Comparison of ENCODE assay signal across 18 cellular contexts in the genomic region with DNA sequence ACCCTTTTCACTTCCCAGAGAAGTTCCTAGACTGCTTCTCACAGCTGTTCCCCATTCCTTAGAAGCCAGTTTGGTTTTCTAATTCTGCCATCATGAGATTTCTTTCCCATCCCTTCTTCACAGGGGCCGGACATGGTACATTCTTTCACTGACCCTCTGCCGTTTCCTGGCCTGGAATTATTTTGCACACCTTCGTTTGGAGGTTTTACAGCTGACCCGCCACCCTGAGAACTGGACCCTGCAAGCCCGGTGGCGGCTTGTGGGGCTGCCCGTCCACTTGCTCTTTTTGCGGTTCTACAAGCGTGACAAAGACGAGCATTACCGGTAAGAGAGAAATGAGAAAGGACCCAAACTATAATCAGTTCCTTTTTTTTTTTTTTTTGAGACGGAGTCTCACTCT. TPM values are rescaled to one million over a fixed set of nuclear protein-coding genes. Genes with fewer than 3 reads are reported as not detected.
DNase-seq lines count a peak whose midpoint lies in the region; ATAC-seq, FAIRE-seq and TF ChIP-seq lines count a peak whose summit lies in the region.
"Had no signal": no experiment of that assay in that cellular context is flagged by ENCODE, and none has a peak within 500 bp of the region (broad histone marks: within the 10 kb centered on the region; RNA-seq: fewer than 3 reads in every experiment).

No MANE protein-coding gene starts in this region.

- no peaks in the 10 kb centered on the region for H3K9me1 ChIP-seq in K562 (ENCODE audit: control insufficient read depth, insufficient read depth, low read length)

- H2AFZ ChIP-seq in K562 (ENCODE audit: low read depth, low read length) = no peak overlapping the region
- H2AFZ ChIP-seq: GM23338 had no signal

- peak overlapping the region; percentile 17 for H3K27ac Mint-ChIP-seq in activated T-cell treated with anti-CD3 and anti-CD28 coated beads, Interleukin-2, amount 50 U/mL, for 24 hours
- peak overlapping the region in 2 of 3 donors; percentile 76 to 83 for H3K27ac Mint-ChIP-seq in IgD-negative memory B cell
- H3K27ac Mint-ChIP-seq in stimulated activated effector memory CD8-positive, alpha-beta T cell treated with anti-CD3 and anti-CD28 coated beads, Interleukin-12 subunit alpha, Interleukin-12 subunit beta, amount 100 ng/mL, for 72 hours = peak overlapping the region; percentile 32
- no peak overlapping the region for H3K27ac Mint-ChIP-seq in nephron progenitor cell
- H3K27ac Mint-ChIP-seq: GM23338 had no signal

- no peak overlapping the region for H3K9ac ChIP-seq in K562 (ENCODE audit: insufficient read depth in 1 of 2, low read depth in 2 of 2, low read length in 2 of 2)

- no peaks in the 10 kb centered on the region for H3K9me3 ChIP-seq in K562 (replicated peaks; ENCODE audit: control insufficient read depth, insufficient read depth, low read depth, low read length)
- H3K9me3 ChIP-seq: Peyer's patch had no signal

- no peaks in the 10 kb centered on the region for H4K20me1 ChIP-seq in K562 (replicated peaks; ENCODE audit: control insufficient read depth, insufficient read depth, low read length)

- POLR2A ChIA-PET in K562 (lab: Yijun Ruan, JAX) = interaction anchor here (1.0 to 4.4 kb wide), 6 partner anchors 8 to 80 kb away, joined by 3 to 17 read pairs (median 6); a partner anchor contains a TSS

- TF ChIP-seq CTCF in K562 (IDR thresholded peaks at IDR 0.05 in 2 of 3, conservative IDR thresholded peaks at IDR 0.05 in 1 of 3; ENCODE audit: insufficient read depth in 2 of 3, low read depth in 1 of 3, low read length in 3 of 3) (no peak), nephron progenitor cell (IDR thresholded peaks at IDR 0.05) (no peak)

- H3K79me2 ChIP-seq in K562 (ENCODE audit: control insufficient read depth, insufficient read depth, low read length) = peaks cover 36% of the 10 kb centered on the region

- H3K4me1 Mint-ChIP-seq in activated T-cell treated with anti-CD3 and anti-CD28 coated beads, Interleukin-2, amount 50 U/mL, for 24 hours (ENCODE audit: low read depth) = peaks cover 23% of the 10 kb centered on the region
- H3K4me1 Mint-ChIP-seq in IgD-negative memory B cell = peaks cover 7 to 13% (median 13%) of the 10 kb centered on the region in 3 donors
- H3K4me1 Mint-ChIP-seq in stimulated activated effector memory CD8-positive, alpha-beta T cell treated with anti-CD3 and anti-CD28 coated beads, Interleukin-12 subunit alpha, Interleukin-12 subunit beta, amount 100 ng/mL, for 72 hours = peaks cover 11% of the 10 kb centered on the region
- H3K4me1 Mint-ChIP-seq in nephron progenitor cell = peaks cover 19% of the 10 kb centered on the region

- H3K4me1 ChIP-seq in K562 (replicated peaks in 1 of 2; ENCODE audit: control insufficient read depth in 2 of 2, insufficient read depth in 2 of 2, low read length in 2 of 2) = peaks cover 7 to 24% of the 10 kb centered on the region in 2 experiments

- DNase-seq in activated T-cell treated with anti-CD3 and anti-CD28 coated beads, Interleukin-2, amount 50 U/mL, for 24 hours = no peak
- DNase-seq in activated T-cell treated with anti-CD3 and anti-CD28 coated beads for 4 hours = no peak
- DNase-seq in K562 (ENCODE audit: extremely low read depth in 1 of 4, low spot score in 3 of 4) = no peak
- DNase-seq in stimulated activated effector memory CD8-positive, alpha-beta T cell treated with anti-CD3 and anti-CD28 coated beads, Interleukin-12 subunit alpha, Interleukin-12 subunit beta, amount 100 ng/mL, for 72 hours (ENCODE audit: low spot score in 2 of 2) = no peak
- DNase-seq in posterior cingulate gyrus = no peak
- DNase-seq in nephron progenitor cell = no peak
- no peak for DNase-seq in NCI-H774 (lab: John Stamatoyannopoulos, UW)
- DNase-seq: C1 segment of cervical spinal cord, DMS 273 treated with DMSO at 0.1 percent for 48 hours, GDM1, NCI-H1092 treated with DMSO at 0.1 percent for 48 hours, NCI-H524, Peyer's patch, Right ventricle myocardium superior had no signal

- TF ChIP-seq POLR2A in K562 (conservative IDR thresholded peaks at IDR 0.05) = peak; percentile 2; the same call in 1 of the 2 replicates

- no peaks in the 10 kb centered on the region for H3K27me3 ChIP-seq in K562 (ENCODE audit: control insufficient read depth in 2 of 2, insufficient read depth in 2 of 2, low read length in 2 of 2)
- H3K27me3 ChIP-seq: Peyer's patch had no signal

- WGBS in K562 (ENCODE audit: insufficient coverage, low coverage, missing lambda C conversion rate) = 94% methylated on average over 11 of the region's 12 CpGs

- H3K36me3 Mint-ChIP-seq in activated T-cell treated with anti-CD3 and anti-CD28 coated beads, Interleukin-2, amount 50 U/mL, for 24 hours (ENCODE audit: low read depth) = peaks cover 81% of the 10 kb centered on the region
- no peaks in the 10 kb centered on the region for H3K36me3 Mint-ChIP-seq in IgD-negative memory B cell
- H3K36me3 Mint-ChIP-seq in stimulated activated effector memory CD8-positive, alpha-beta T cell treated with anti-CD3 and anti-CD28 coated beads, Interleukin-12 subunit alpha, Interleukin-12 subunit beta, amount 100 ng/mL, for 72 hours = peaks cover 79% of the 10 kb centered on the region
- H3K36me3 Mint-ChIP-seq in nephron progenitor cell (ENCODE audit: low read depth) = peaks cover 42% of the 10 kb centered on the region

- no peak overlapping the region for H3K4me3 Mint-ChIP-seq in activated T-cell treated with anti-CD3 and anti-CD28 coated beads, Interleukin-2, amount 50 U/mL, for 24 hours
- peak overlapping the region in 1 of 4 donors; percentile 70 for H3K4me3 Mint-ChIP-seq in IgD-negative memory B cell
- H3K4me3 Mint-ChIP-seq in stimulated activated effector memory CD8-positive, alpha-beta T cell treated with anti-CD3 and anti-CD28 coated beads, Interleukin-12 subunit alpha, Interleukin-12 subunit beta, amount 100 ng/mL, for 72 hours = no peak overlapping the region
- H3K4me3 Mint-ChIP-seq in nephron progenitor cell = no peak overlapping the region
- H3K4me3 Mint-ChIP-seq: GM23338 had no signal

- H3K9me3 Mint-ChIP-seq in activated T-cell treated with anti-CD3 and anti-CD28 coated beads, Interleukin-2, amount 50 U/mL, for 24 hours = no peaks in the 10 kb centered on the region
- no peaks in the 10 kb centered on the region for H3K9me3 Mint-ChIP-seq in IgD-negative memory B cell
- H3K9me3 Mint-ChIP-seq in stimulated activated effector memory CD8-positive, alpha-beta T cell treated with anti-CD3 and anti-CD28 coated beads, Interleukin-12 subunit alpha, Interleukin-12 subunit beta, amount 100 ng/mL, for 72 hours = no peaks in the 10 kb centered on the region
- no peaks in the 10 kb centered on the region for H3K9me3 Mint-ChIP-seq in nephron progenitor cell
- H3K9me3 Mint-ChIP-seq: GM23338 had no signal

- no peak for ATAC-seq in K562
- ATAC-seq in stimulated activated effector memory CD8-positive, alpha-beta T cell treated with anti-CD3 and anti-CD28 coated beads, Interleukin-12 subunit alpha, Interleukin-12 subunit beta, amount 100 ng/mL, for 72 hours = no peak
- ATAC-seq: GM12878, GM23338 had no signal

- TF ChIP-seq EP300 in K562 (IDR thresholded peaks at IDR 0.05; ENCODE audit: low read length) = no peak

- in situ Hi-C loops in K562 (cut with MboI) = no loop called here

- peaks cover 67% of the 10 kb centered on the region for H3K36me3 ChIP-seq in K562 (ENCODE audit: control insufficient read depth, insufficient read depth, low read length)

- no peaks in the 10 kb centered on the region for H3K27me3 Mint-ChIP-seq in activated T-cell treated with anti-CD3 and anti-CD28 coated beads, Interleukin-2, amount 50 U/mL, for 24 hours
- H3K27me3 Mint-ChIP-seq in IgD-negative memory B cell = no peaks in the 10 kb centered on the region
- H3K27me3 Mint-ChIP-seq in nephron progenitor cell (ENCODE audit: low read depth, poor library complexity) = no peaks in the 10 kb centered on the region

- no peak for TF ChIP-seq RAD21 in K562 (CRISPR knock-in tag; conservative IDR thresholded peaks at IDR 0.05 in 1 of 2, IDR thresholded peaks at IDR 0.05 in 1 of 2)

- H3K4me2 ChIP-seq in K562 (ENCODE audit: insufficient read depth, low read length) = no peak overlapping the region
- H3K4me2 ChIP-seq: GM23338 had no signal

- H3K27ac ChIP-seq in K562 (ENCODE audit: extremely low read depth, low read depth, low read length) = no peak overlapping the region
- H3K27ac ChIP-seq: Peyer's patch had no signal

- no peak overlapping the region for H3K4me3 ChIP-seq in K562
- H3K4me3 ChIP-seq: GM12878, GM23338, Peyer's patch had no signal

- intact Hi-C loops in K562 (cut with micrococcal nuclease) = no loop called here
- intact Hi-C loops in posterior cingulate gyrus (cut with DNase I) = no loop called here

- no peak for FAIRE-seq in K562 (lab: Jason Lieb, UNC)
- FAIRE-seq: A204.1, GM12878 had no signal

- CTCF ChIA-PET in K562 (lab: Yijun Ruan, JAX; ENCODE audit: low intra/inter-chr PET ratio) = interaction anchor here (0.6 kb wide), 1 partner anchor 70 kb away, joined by 3 read pairs; no protein-coding TSS in a partner anchor

- BruUV-seq in K562 (replicated peaks; lab: Mats Ljungman, UMichigan) = no TSS peak

RNA-seq across cellular contexts. Expression of a gene that starts 4.2 kb away (rescaled TPM):
- polyA plus RNA-seq in IgD-negative memory B cell = 26.9 TPM
- 52.8 and 100 TPM in 2 replicates for total RNA-seq in K562 (2011; cell fraction: chromatin; rRNA removed; ENCODE audit: low replicate concordance)
- 71.3 and 77.0 TPM in 2 replicates for total RNA-seq in K562 (2011; cell fraction: nucleolus; rRNA removed)
- 61.3 and 61.8 TPM in 2 replicates for total RNA-seq in K562 (2011; cell fraction: nucleoplasm; rRNA removed)
- 16.9 and 26.8 TPM in 2 replicates for total RNA-seq in K562 (2014; rRNA removed)
- total RNA-seq in K562 (2014; rRNA removed; fragmentation: Illumina TruSeq; extraction: Trizol) = 14.1 and 14.5 TPM in 2 replicates
- total RNA-seq in K562 (2015; rRNA removed; fragmentation: Illumina TruSeq; extraction: Trizol) = 15.6 and 19.0 TPM in 2 replicates
- 55.0 and 63.1 TPM in 2 replicates for total RNA-seq in K562 (2021)
- polyA plus RNA-seq in K562 (2011; rRNA removed) = 16.2 and 35.4 TPM in 2 replicates
- polyA plus RNA-seq in K562 (2011; cell fraction: cytosol; rRNA removed) = 35.9 and 43.4 TPM in 2 replicates
- polyA plus RNA-seq in K562 (2011; cell fraction: nucleus; rRNA removed) = 124 and 164 TPM in 2 replicates
- 46.4 and 46.8 TPM in 2 replicates for polyA plus RNA-seq in K562 (2012)
- 50.3 and 54.6 TPM in 2 replicates for polyA plus RNA-seq in K562 (2014; fragmentation: Illumina TruSeq; extraction: Trizol)
- polyA plus RNA-seq in K562 (2014; fragmentation: Nextera tagmentation; extraction: Ambion mirVana) = 10 to 100 TPM; 18.4 to 18.5 TPM
- 34.7 and 43.6 TPM in 2 replicates for polyA plus RNA-seq in K562 (2014; rRNA removed)
- 15.3 and 18.6 TPM in 2 replicates for polyA minus RNA-seq in K562 (2011; rRNA and poly(A)+ RNA removed)
- polyA minus RNA-seq in K562 (2011; cell fraction: cytosol; rRNA and poly(A)+ RNA removed) = 17.3 and 23.6 TPM in 2 replicates
- 16.6 and 27.5 TPM in 2 replicates for polyA minus RNA-seq in K562 (2011; cell fraction: nucleus; rRNA and poly(A)+ RNA removed)

RNA-seq across cellular contexts. Expression of a gene that starts 21.7 kb away (rescaled TPM):
- polyA plus RNA-seq in IgD-negative memory B cell (21.6 TPM), K562 (2011; rRNA removed) (41.5 and 57.4 TPM in 2 replicates), K562 (2014; fragmentation: Illumina TruSeq; extraction: Trizol) (65.1 and 66.1 TPM in 2 replicates), K562 (2014; fragmentation: Nextera tagmentation; extraction: Ambion mirVana) (10 to 100 TPM; 14.6 to 15.3 TPM), K562 (2014; rRNA removed) (47.9 and 57.3 TPM in 2 replicates)
- total RNA-seq in K562 (2011; cell fraction: chromatin; rRNA removed; ENCODE audit: low replicate concordance) = 69.6 and 100 TPM in 2 replicates
- 41.3 and 50.9 TPM in 2 replicates for total RNA-seq in K562 (2011; cell fraction: nucleolus; rRNA removed)
- total RNA-seq in K562 (2011; cell fraction: nucleoplasm; rRNA removed) = 46.3 and 50.5 TPM in 2 replicates
- total RNA-seq in K562 (2014; rRNA removed) (57.7 and 62.8 TPM in 2 replicates), K562 (2014; rRNA removed; fragmentation: Illumina TruSeq; extraction: Trizol) (45.2 and 45.3 TPM in 2 replicates), K562 (2015; rRNA removed; fragmentation: Illumina TruSeq; extraction: Trizol) (60.2 and 65.1 TPM in 2 replicates), K562 (2021) (42.7 and 47.5 TPM in 2 replicates)
- polyA plus RNA-seq in K562 (2011; cell fraction: cytosol; rRNA removed) = 62.7 and 65.3 TPM in 2 replicates
- polyA plus RNA-seq in K562 (2011; cell fraction: nucleus; rRNA removed) = 100 and 114 TPM in 2 replicates
- polyA plus RNA-seq in K562 (2012) = 48.1 and 50.2 TPM in 2 replicates
- 49.1 and 53.6 TPM in 2 replicates for polyA minus RNA-seq in K562 (2011; rRNA and poly(A)+ RNA removed)
- 26.4 and 32.0 TPM in 2 replicates for polyA minus RNA-seq in K562 (2011; cell fraction: cytosol; rRNA and poly(A)+ RNA removed)
- polyA minus RNA-seq in K562 (2011; cell fraction: nucleus; rRNA and poly(A)+ RNA removed) = 14.5 and 24.5 TPM in 2 replicates

RNA-seq across cellular contexts. Expression of a gene that starts 24.5 kb away (rescaled TPM):
- polyA plus RNA-seq in IgD-negative memory B cell (2.0 TPM), K562 (2011; rRNA removed) (4.2 and 7.4 TPM in 2 replicates), K562 (2014; fragmentation: Illumina TruSeq; extraction: Trizol) (4.3 and 5.8 TPM in 2 replicates), K562 (2014; fragmentation: Nextera tagmentation; extraction: Ambion mirVana) (under 1 TPM; 0.65 to 0.71 TPM), K562 (2014; rRNA removed) (4.9 and 5.1 TPM in 2 replicates)
- 24.6 and 28.0 TPM in 2 replicates for total RNA-seq in K562 (2011; cell fraction: chromatin; rRNA removed; ENCODE audit: low replicate concordance)
- 10.2 and 12.0 TPM in 2 replicates for total RNA-seq in K562 (2011; cell fraction: nucleolus; rRNA removed)
- 21.6 and 43.5 TPM in 2 replicates for total RNA-seq in K562 (2011; cell fraction: nucleoplasm; rRNA removed)
- total RNA-seq in K562 (2014; rRNA removed) (1.00 and 2.9 TPM in 2 replicates), K562 (2014; rRNA removed; fragmentation: Illumina TruSeq; extraction: Trizol) (1.5 and 1.7 TPM in 2 replicates), K562 (2015; rRNA removed; fragmentation: Illumina TruSeq; extraction: Trizol) (1.6 and 1.7 TPM in 2 replicates), K562 (2021) (3.7 and 4.1 TPM in 2 replicates)
- polyA plus RNA-seq in K562 (2011; cell fraction: cytosol; rRNA removed) = 4.0 and 6.1 TPM in 2 replicates
- polyA plus RNA-seq in K562 (2011; cell fraction: nucleus; rRNA removed) = 38.2 and 41.0 TPM in 2 replicates
- 4.5 and 6.2 TPM in 2 replicates for polyA plus RNA-seq in K562 (2012)
- 3.3 and 3.9 TPM in 2 replicates for polyA minus RNA-seq in K562 (2011; rRNA and poly(A)+ RNA removed)
- 1.5 and 2.3 TPM in 2 replicates for polyA minus RNA-seq in K562 (2011; cell fraction: cytosol; rRNA and poly(A)+ RNA removed)
- 4.8 and 7.0 TPM in 2 replicates for polyA minus RNA-seq in K562 (2011; cell fraction: nucleus; rRNA and poly(A)+ RNA removed)

RNA-seq across cellular contexts. Expression of a gene that starts 33.5 kb away (rescaled TPM):
- polyA plus RNA-seq in IgD-negative memory B cell = 146 TPM
- 34.1 and 72.7 TPM in 2 replicates for total RNA-seq in K562 (2011; cell fraction: chromatin; rRNA removed; ENCODE audit: low replicate concordance)
- total RNA-seq in K562 (2011; cell fraction: nucleolus; rRNA removed) = 57.9 and 58.4 TPM in 2 replicates
- total RNA-seq in K562 (2011; cell fraction: nucleoplasm; rRNA removed) = 49.2 and 50.2 TPM in 2 replicates
- total RNA-seq in K562 (2014; rRNA removed) = 134 and 143 TPM in 2 replicates
- 159 TPM in 2 replicates for total RNA-seq in K562 (2014; rRNA removed; fragmentation: Illumina TruSeq; extraction: Trizol)
- 144 and 146 TPM in 2 replicates for total RNA-seq in K562 (2015; rRNA removed; fragmentation: Illumina TruSeq; extraction: Trizol)
- total RNA-seq in K562 (2021) = 125 and 132 TPM in 2 replicates
- 177 and 178 TPM in 2 replicates for polyA plus RNA-seq in K562 (2011; rRNA removed)
- polyA plus RNA-seq in K562 (2011; cell fraction: cytosol; rRNA removed) = 261 and 277 TPM in 2 replicates
- 41.8 and 46.9 TPM in 2 replicates for polyA plus RNA-seq in K562 (2011; cell fraction: nucleus; rRNA removed)
- 141 and 165 TPM in 2 replicates for polyA plus RNA-seq in K562 (2012)
- polyA plus RNA-seq in K562 (2014; fragmentation: Illumina TruSeq; extraction: Trizol) = 285 and 292 TPM in 2 replicates
- polyA plus RNA-seq in K562 (2014; fragmentation: Nextera tagmentation; extraction: Ambion mirVana) = 100 to 1,000 TPM; 331 to 383 TPM
- polyA plus RNA-seq in K562 (2014; rRNA removed) = 180 and 270 TPM in 2 replicates
- polyA minus RNA-seq in K562 (2011; rRNA and poly(A)+ RNA removed) = 121 and 136 TPM in 2 replicates
- polyA minus RNA-seq in K562 (2011; cell fraction: cytosol; rRNA and poly(A)+ RNA removed) = 91.8 and 121 TPM in 2 replicates
- polyA minus RNA-seq in K562 (2011; cell fraction: nucleus; rRNA and poly(A)+ RNA removed) = 25.8 and 35.7 TPM in 2 replicates

RNA-seq across cellular contexts. Expression of a gene that starts 34.1 kb away (rescaled TPM):
- 28.0 TPM for polyA plus RNA-seq in IgD-negative memory B cell
- 194 and 283 TPM in 2 replicates for total RNA-seq in K562 (2011; cell fraction: chromatin; rRNA removed; ENCODE audit: low replicate concordance)
- 176 and 243 TPM in 2 replicates for total RNA-seq in K562 (2011; cell fraction: nucleolus; rRNA removed)
- 172 and 194 TPM in 2 replicates for total RNA-seq in K562 (2011; cell fraction: nucleoplasm; rRNA removed)
- total RNA-seq in K562 (2014; rRNA removed) = 32.6 and 60.5 TPM in 2 replicates
- total RNA-seq in K562 (2014; rRNA removed; fragmentation: Illumina TruSeq; extraction: Trizol) = 49.7 TPM in 2 replicates
- 39.9 and 49.9 TPM in 2 replicates for total RNA-seq in K562 (2015; rRNA removed; fragmentation: Illumina TruSeq; extraction: Trizol)
- total RNA-seq in K562 (2021) = 65.5 and 69.9 TPM in 2 replicates
- 19.4 and 28.1 TPM in 2 replicates for polyA plus RNA-seq in K562 (2011; rRNA removed)
- 14.0 and 15.3 TPM in 2 replicates for polyA plus RNA-seq in K562 (2011; cell fraction: cytosol; rRNA removed)
- polyA plus RNA-seq in K562 (2011; cell fraction: nucleus; rRNA removed) = 79.8 and 95.1 TPM in 2 replicates
- 38.2 and 56.5 TPM in 2 replicates for polyA plus RNA-seq in K562 (2012)
- polyA plus RNA-seq in K562 (2014; fragmentation: Illumina TruSeq; extraction: Trizol) = 31.3 and 61.2 TPM in 2 replicates
- polyA plus RNA-seq in K562 (2014; fragmentation: Nextera tagmentation; extraction: Ambion mirVana) = 10 to 100 TPM; 14.1 to 21.9 TPM
- polyA plus RNA-seq in K562 (2014; rRNA removed) = 26.8 and 30.4 TPM in 2 replicates
- 111 and 152 TPM in 2 replicates for polyA minus RNA-seq in K562 (2011; rRNA and poly(A)+ RNA removed)
- polyA minus RNA-seq in K562 (2011; cell fraction: cytosol; rRNA and poly(A)+ RNA removed) = 27.6 and 30.5 TPM in 2 replicates
- polyA minus RNA-seq in K562 (2011; cell fraction: nucleus; rRNA and poly(A)+ RNA removed) = 193 and 329 TPM in 2 replicates
